1 cellular context compared by ENCODE assay signal in the genomic region with DNA sequence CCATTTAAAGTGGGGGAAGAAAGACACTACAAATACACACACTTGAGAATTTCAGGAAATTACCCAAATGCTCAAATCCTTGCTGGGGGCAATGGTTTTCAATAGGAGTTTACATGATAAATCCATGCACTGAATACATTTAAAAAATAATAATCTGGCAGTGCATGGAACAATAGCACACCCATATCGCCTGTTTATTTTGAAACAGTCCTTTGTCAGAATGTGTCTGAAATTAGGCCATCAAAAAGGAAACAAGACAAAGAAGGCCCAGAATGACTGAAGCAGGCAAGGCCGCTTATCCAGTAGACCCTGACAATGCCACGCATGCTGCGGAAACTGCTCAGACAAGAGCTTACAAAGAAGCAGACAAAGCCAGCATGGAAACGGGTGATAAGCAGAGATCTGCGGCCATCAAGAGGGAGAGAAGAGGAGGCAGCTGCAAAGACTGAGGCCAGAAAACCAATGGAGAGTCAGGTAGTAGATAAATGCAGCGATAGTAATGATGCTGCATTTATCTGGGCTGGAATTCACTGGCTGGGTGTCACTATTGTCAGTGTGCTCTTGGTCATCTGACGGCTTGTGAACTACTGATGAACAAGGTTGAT.
TF ChIP-seq lines count a peak whose summit lies in the region.

No MANE protein-coding gene starts in this region.

TF ChIP-seq in SK-N-SH, 30 proteins besides CTCF, POLR2A, EP300 and RAD21 (continued from another document):
- TF ChIP-seq MEF2A (IDR thresholded peaks at IDR 0.05; ENCODE audit: borderline replicate concordance, low read depth) (no peak), TEAD4 (IDR thresholded peaks at IDR 0.05; ENCODE audit: borderline replicate concordance, insufficient read depth) (no peak)
